1 cellular context compared by ENCODE assay signal in the genomic region with DNA sequence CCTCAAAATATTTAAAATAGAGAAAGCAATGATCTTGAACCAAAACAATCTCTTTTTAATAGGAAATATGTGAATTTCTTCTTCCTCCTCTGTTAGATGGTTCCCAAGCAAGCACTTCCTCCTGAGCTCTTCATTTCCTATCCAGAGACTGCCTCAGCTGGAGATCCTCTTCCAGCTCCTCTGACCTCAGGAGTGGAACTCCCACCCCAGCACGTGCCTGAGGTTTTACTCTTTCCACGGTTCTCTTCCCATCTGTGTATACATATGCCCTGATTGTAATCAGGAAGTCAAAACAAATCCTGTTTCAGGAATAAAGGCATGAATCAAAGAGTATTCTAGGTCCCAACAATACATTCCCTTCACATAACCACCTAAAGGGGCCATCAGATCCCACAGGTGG.
TF ChIP-seq lines count a peak whose summit lies in the region.

No MANE protein-coding gene starts in this region.

TF ChIP-seq in liver, 16 proteins besides CTCF, POLR2A, EP300 and RAD21 (continued from another document):
- TF ChIP-seq, protein P1, sequence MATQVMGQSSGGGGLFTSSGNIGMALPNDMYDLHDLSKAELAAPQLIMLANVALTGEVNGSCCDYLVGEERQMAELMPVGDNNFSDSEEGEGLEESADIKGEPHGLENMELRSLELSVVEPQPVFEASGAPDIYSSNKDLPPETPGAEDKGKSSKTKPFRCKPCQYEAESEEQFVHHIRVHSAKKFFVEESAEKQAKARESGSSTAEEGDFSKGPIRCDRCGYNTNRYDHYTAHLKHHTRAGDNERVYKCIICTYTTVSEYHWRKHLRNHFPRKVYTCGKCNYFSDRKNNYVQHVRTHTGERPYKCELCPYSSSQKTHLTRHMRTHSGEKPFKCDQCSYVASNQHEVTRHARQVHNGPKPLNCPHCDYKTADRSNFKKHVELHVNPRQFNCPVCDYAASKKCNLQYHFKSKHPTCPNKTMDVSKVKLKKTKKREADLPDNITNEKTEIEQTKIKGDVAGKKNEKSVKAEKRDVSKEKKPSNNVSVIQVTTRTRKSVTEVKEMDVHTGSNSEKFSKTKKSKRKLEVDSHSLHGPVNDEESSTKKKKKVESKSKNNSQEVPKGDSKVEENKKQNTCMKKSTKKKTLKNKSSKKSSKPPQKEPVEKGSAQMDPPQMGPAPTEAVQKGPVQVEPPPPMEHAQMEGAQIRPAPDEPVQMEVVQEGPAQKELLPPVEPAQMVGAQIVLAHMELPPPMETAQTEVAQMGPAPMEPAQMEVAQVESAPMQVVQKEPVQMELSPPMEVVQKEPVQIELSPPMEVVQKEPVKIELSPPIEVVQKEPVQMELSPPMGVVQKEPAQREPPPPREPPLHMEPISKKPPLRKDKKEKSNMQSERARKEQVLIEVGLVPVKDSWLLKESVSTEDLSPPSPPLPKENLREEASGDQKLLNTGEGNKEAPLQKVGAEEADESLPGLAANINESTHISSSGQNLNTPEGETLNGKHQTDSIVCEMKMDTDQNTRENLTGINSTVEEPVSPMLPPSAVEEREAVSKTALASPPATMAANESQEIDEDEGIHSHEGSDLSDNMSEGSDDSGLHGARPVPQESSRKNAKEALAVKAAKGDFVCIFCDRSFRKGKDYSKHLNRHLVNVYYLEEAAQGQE (IDR thresholded peaks at IDR 0.05), result no peak
- TF ChIP-seq GABPA (IDR thresholded peaks at IDR 0.05 in 1 of 2, conservative IDR thresholded peaks at IDR 0.05 in 1 of 2) (no peak), EGR1 (IDR thresholded peaks at IDR 0.05; ENCODE audit: low read depth in 2 of 2) (no peak), TAF1 (conservative IDR thresholded peaks at IDR 0.05) (no peak)
